ENCODE assay signal across 16 cellular contexts in the genomic region with DNA sequence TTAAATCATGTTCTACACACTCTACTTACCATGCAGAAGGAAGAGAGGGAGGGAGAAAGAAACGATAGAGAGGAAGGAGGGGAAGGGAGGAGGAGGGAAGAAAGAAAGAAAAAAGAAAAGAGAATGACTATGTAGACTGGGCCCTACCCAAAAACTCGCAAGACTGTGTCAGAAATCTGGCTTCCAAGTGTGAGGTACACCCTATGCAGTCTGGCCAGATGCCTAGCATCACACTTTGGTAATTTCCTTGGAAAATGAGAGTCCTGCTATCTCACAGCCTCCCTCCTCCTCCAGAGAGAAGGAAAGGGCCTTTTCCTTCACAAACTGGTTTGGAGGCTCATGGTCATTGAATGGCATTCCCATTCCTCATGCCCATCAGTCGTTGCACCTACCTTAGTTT.
DNase-seq lines count a peak whose midpoint lies in the region; ATAC-seq and TF ChIP-seq lines count a peak whose summit lies in the region.
"Had no signal": no experiment of that assay in that cellular context is flagged by ENCODE, and none has a peak within 500 bp of the region (broad histone marks: within the 10 kb centered on the region; RNA-seq: fewer than 3 reads in every experiment).

No MANE protein-coding gene starts in this region.

- CTCF ChIA-PET in IMR-90 (lab: Yijun Ruan, JAX), result no interaction called here
- CTCF ChIA-PET in activated CD8-positive, alpha-beta memory T cell treated with anti-CD3 and anti-CD28 coated beads, Interleukin-2, amount 10 ng/mL, durations not matched to agents 7 days and 5 days (lab: Charles Lee), result no interaction called here

- H3K4ac ChIP-seq in IMR-90 (ENCODE audit: low read depth, low read length), result no peak overlapping the region; the same call in 1 of the 2 replicates

- H2BK20ac ChIP-seq in IMR-90 (ENCODE audit: low read depth, low read length), result no peak overlapping the region

- no peaks in the 10 kb centered on the region for H4K20me1 ChIP-seq in IMR-90 (ENCODE audit: insufficient read depth, low read length)
- H4K20me1 ChIP-seq: BLaER1 treated with 17β-estradiol and CSF1 and Interleukin-3, amounts not matched to agents 10 nM and 100 nM had no signal

- no peaks in the 10 kb centered on the region for H3K9me3 Mint-ChIP-seq in activated CD8-positive, alpha-beta memory T cell treated with anti-CD3 and anti-CD28 coated beads, Interleukin-2, amount 10 ng/mL, durations not matched to agents 7 days and 5 days (ENCODE audit: low read depth)
- H3K9me3 Mint-ChIP-seq: CD8-positive, alpha-beta memory T cell had no signal

- 48 to 70% (median 57%) methylated on average over 3 of the region's 3 CpGs for WGBS in heart left ventricle, 4 donors
- no CpG with 5 or more reads among the region's 3 CpGs for WGBS in IMR-90 (ENCODE audit: extremely low coverage in 2 of 2, insufficient read length in 1 of 2), 2 experiments

- H3K79me1 ChIP-seq in IMR-90 (ENCODE audit: low read depth in 1 of 2, low read length in 2 of 2), result no peaks in the 10 kb centered on the region; a peak in 1 of 4 replicates

- H3K9me3 ChIP-seq in heart left ventricle, result no peaks in the 10 kb centered on the region
- H3K9me3 ChIP-seq in IMR-90 (ENCODE audit: control insufficient read depth, insufficient read depth, low read length), result no peaks in the 10 kb centered on the region
- H3K9me3 ChIP-seq: HAP-1 had no signal

- POLR2A ChIA-PET in IMR-90 (lab: Charles Lee; ENCODE audit: unreplicated experiment), result no interaction called here

- no peak overlapping the region for H2BK15ac ChIP-seq in IMR-90 (ENCODE audit: low read depth, low read length)

- H3K23ac ChIP-seq in IMR-90 (ENCODE audit: low read depth, low read length), result 0 out of 2 replicates have a peak overlapping the region, but pooled peaks have one; percentile 33

- ATAC-seq in heart left ventricle, result peak in 3 of 4 donors; percentile 52 to 62 (median 57)
- ATAC-seq in Right ventricle myocardium superior (ENCODE audit: poor library complexity), result no peak
- no peak for ATAC-seq in IMR-90 (ENCODE audit: low read depth)
- ATAC-seq in activated CD8-positive, alpha-beta memory T cell treated with anti-CD3 and anti-CD28 coated beads, Interleukin-2, amount 10 ng/mL, durations not matched to agents 7 days and 5 days, result no peak
- ATAC-seq: GM12878 had no signal

- no peak overlapping the region for H2BK5ac ChIP-seq in IMR-90 (ENCODE audit: low read depth, low read length, poor library complexity, severe bottlenecking)

- H2BK120ac ChIP-seq in IMR-90 (ENCODE audit: low read depth, low read length), result no peak overlapping the region

- DNase-seq in heart left ventricle, result no peak
- DNase-seq in Right ventricle myocardium superior, result no peak
- no peak for DNase-seq in IMR-90
- peak; percentile 70 for DNase-seq in fibroblast of the aortic adventitia (ENCODE audit: low read depth)
- peak; percentile 16 for DNase-seq in middle frontal gyrus (ENCODE audit: extremely low spot score, low spot score)
- DNase-seq in superior temporal gyrus (ENCODE audit: extremely low spot score), result no peak
- no peak for DNase-seq in activated CD8-positive, alpha-beta memory T cell treated with anti-CD3 and anti-CD28 coated beads, Interleukin-2, amount 10 ng/mL, durations not matched to agents 7 days and 5 days
- DNase-seq: CD4-positive, CD25-positive, alpha-beta regulatory T cell; CD8-positive, alpha-beta memory T cell; COR-L47; DND-41; EL had no signal

- no peak overlapping the region for H4K91ac ChIP-seq in IMR-90 (ENCODE audit: insufficient read depth, low read depth, low read length)

- H3K4me1 Mint-ChIP-seq in activated CD8-positive, alpha-beta memory T cell treated with anti-CD3 and anti-CD28 coated beads, Interleukin-2, amount 10 ng/mL, durations not matched to agents 7 days and 5 days, result peaks cover 39% of the 10 kb centered on the region
- H3K4me1 Mint-ChIP-seq: B cell had no signal

- H3K27me3 ChIP-seq in heart left ventricle (no peaks in the 10 kb centered on the region), IMR-90 (ENCODE audit: control insufficient read depth, insufficient read depth, low read length) (no peaks in the 10 kb centered on the region)
- H3K27me3 ChIP-seq: BLaER1 treated with 17β-estradiol and CSF1 and Interleukin-3, amounts not matched to agents 10 nM and 100 nM had no signal

- no peak overlapping the region for H2AFZ ChIP-seq in IMR-90 (replicated peaks; ENCODE audit: low read length, poor library complexity)

- H3K9ac ChIP-seq in IMR-90 (ENCODE audit: low read depth, low read length), result no peak overlapping the region
- H3K9ac ChIP-seq: BLaER1 treated with 17β-estradiol and CSF1 and Interleukin-3, amounts not matched to agents 10 nM and 100 nM had no signal

- peaks cover 0 to 15% (median 1%) of the 10 kb centered on the region in 12 donors for H3K4me1 ChIP-seq in heart left ventricle
- peaks cover 10% of the 10 kb centered on the region for H3K4me1 ChIP-seq in IMR-90 (ENCODE audit: control insufficient read depth, insufficient read depth, low read length)
- H3K4me1 ChIP-seq: HAP-1 had no signal

- H3K4me2 ChIP-seq in IMR-90 (ENCODE audit: low read depth, low read length), result no peak overlapping the region
- H3K4me2 ChIP-seq: BLaER1 treated with 17β-estradiol and CSF1 and Interleukin-3, amounts not matched to agents 10 nM and 100 nM had no signal

- TF ChIP-seq POLR2A in heart left ventricle (IDR thresholded peaks at IDR 0.05), result no peak
- no peak for TF ChIP-seq POLR2A in IMR-90 (IDR thresholded peaks at IDR 0.05; ENCODE audit: low read depth, low read length)

- TF ChIP-seq CTCF in heart left ventricle (IDR thresholded peaks at IDR 0.05) (no peak), IMR-90 (conservative IDR thresholded peaks at IDR 0.05; ENCODE audit: low read depth, low read length) (no peak), fibroblast of the aortic adventitia (IDR thresholded peaks at IDR 0.05; ENCODE audit: insufficient read depth, low read length) (no peak)

- H3K4me3 Mint-ChIP-seq in activated CD8-positive, alpha-beta memory T cell treated with anti-CD3 and anti-CD28 coated beads, Interleukin-2, amount 10 ng/mL, durations not matched to agents 7 days and 5 days, result no peak overlapping the region
- H3K4me3 Mint-ChIP-seq: B cell; CD4-positive, CD25-positive, alpha-beta regulatory T cell; CD8-positive, alpha-beta memory T cell had no signal

- peaks cover 19% of the 10 kb centered on the region for H3K36me3 Mint-ChIP-seq in activated CD8-positive, alpha-beta memory T cell treated with anti-CD3 and anti-CD28 coated beads, Interleukin-2, amount 10 ng/mL, durations not matched to agents 7 days and 5 days
- H3K36me3 Mint-ChIP-seq: CD4-positive, CD25-positive, alpha-beta regulatory T cell had no signal

- H4K5ac ChIP-seq in IMR-90 (ENCODE audit: low read depth, low read length), result no peak overlapping the region

- no peaks in the 10 kb centered on the region for H3K27me3 Mint-ChIP-seq in activated CD8-positive, alpha-beta memory T cell treated with anti-CD3 and anti-CD28 coated beads, Interleukin-2, amount 10 ng/mL, durations not matched to agents 7 days and 5 days
- H3K27me3 Mint-ChIP-seq: B cell; CD8-positive, alpha-beta memory T cell had no signal

- H4K8ac ChIP-seq in IMR-90 (ENCODE audit: low read depth in 2 of 2, low read length in 2 of 2), result no peak overlapping the region

- H3K14ac ChIP-seq in IMR-90 (replicated peaks; ENCODE audit: low read depth, low read length), result no peak overlapping the region

- intact Hi-C loops in heart left ventricle (cut with DNase I) (no loop called here), Right ventricle myocardium superior (cut with DNase I) (no loop called here), IMR-90 (cut with micrococcal nuclease) (no loop called here)

- no peaks in the 10 kb centered on the region for H3K36me3 ChIP-seq in heart left ventricle
- H3K36me3 ChIP-seq in IMR-90 (ENCODE audit: control insufficient read depth, insufficient read depth, low read length), result no peaks in the 10 kb centered on the region
- H3K36me3 ChIP-seq: BLaER1 treated with 17β-estradiol and CSF1 and Interleukin-3, amounts not matched to agents 10 nM and 100 nM; HAP-1 had no signal

- no peak for TF ChIP-seq RAD21 in IMR-90 (IDR thresholded peaks at IDR 0.05; ENCODE audit: low read length)

- no peak overlapping the region for H3K27ac Mint-ChIP-seq in activated CD8-positive, alpha-beta memory T cell treated with anti-CD3 and anti-CD28 coated beads, Interleukin-2, amount 10 ng/mL, durations not matched to agents 7 days and 5 days
- H3K27ac Mint-ChIP-seq: B cell had no signal

- H3K18ac ChIP-seq in IMR-90 (ENCODE audit: low read depth, low read length), result no peak overlapping the region

- no TSS peak for BruUV-seq in IMR-90 (replicated peaks; lab: Mats Ljungman, UMichigan)

- dilution Hi-C loops in IMR-90 (cut with HindIII; ENCODE audit: low sequenced_read_pairs, unreplicated experiment), result no loop called here

- H2AK9ac ChIP-seq in IMR-90 (replicated peaks; ENCODE audit: low read depth, low read length, poor library complexity), result no peak overlapping the region

- H3K27ac ChIP-seq in heart left ventricle, result no peak overlapping the region
- H3K27ac ChIP-seq in IMR-90 (ENCODE audit: insufficient read depth, low read length), result no peak overlapping the region
- H3K27ac ChIP-seq: BLaER1 treated with 17β-estradiol and CSF1 and Interleukin-3, amounts not matched to agents 10 nM and 100 nM had no signal

- in situ Hi-C loops in IMR-90 (cut with MboI; ENCODE audit: low sequenced_read_pairs), result no loop called here

- H3K9me1 ChIP-seq in IMR-90 (ENCODE audit: insufficient read depth, low read length), result peaks cover 14% of the 10 kb centered on the region

- H3K56ac ChIP-seq in IMR-90 (ENCODE audit: extremely low read depth, insufficient read depth, low read length), result no peak overlapping the region

- no peak overlapping the region for H2AK5ac ChIP-seq in IMR-90 (ENCODE audit: low read depth, low read length)

- H3K4me3 ChIP-seq in heart left ventricle, result no peak overlapping the region
- no peak overlapping the region for H3K4me3 ChIP-seq in IMR-90 (ENCODE audit: insufficient read depth, low read depth, low read length)
- no peak overlapping the region for H3K4me3 ChIP-seq in fibroblast of the aortic adventitia (ENCODE audit: low read depth, low read length)
- H3K4me3 ChIP-seq: BLaER1 treated with 17β-estradiol and CSF1 and Interleukin-3, amounts not matched to agents 10 nM and 100 nM; GM12878; HAP-1 had no signal

TF ChIP-seq in IMR-90, 13 proteins besides CTCF, POLR2A, EP300 and RAD21 (continues in another document):
- TF ChIP-seq MAFK (IDR thresholded peaks at IDR 0.05; ENCODE audit: low read depth, low read length) (no peak), NFE2L2 (IDR thresholded peaks at IDR 0.05; ENCODE audit: low read depth, low read length) (no peak), RCOR1 (IDR thresholded peaks at IDR 0.05; ENCODE audit: insufficient replicate concordance, low read length) (no peak), MAZ (IDR thresholded peaks at IDR 0.05; ENCODE audit: borderline replicate concordance, low read depth, low read length) (no peak), CHD1 (IDR thresholded peaks at IDR 0.05; ENCODE audit: low read depth, low read length) (no peak)

Comparison
In these comparisons a context has a peak if more than half of its experiments do, and no peak if none do; other contexts are left out.
1. ATAC-seq: peak in heart left ventricle (3 of 4); none in Right ventricle myocardium superior (single experiment), IMR-90 (single experiment) and activated CD8-positive, alpha-beta memory T cell treated with anti-CD3 and anti-CD28 coated beads, Interleukin-2, amount 10 ng/mL, durations not matched to agents 7 days and 5 days (single experiment).
2. DNase-seq: peak in fibroblast of the aortic adventitia (single experiment) and middle frontal gyrus (single experiment); none in heart left ventricle (0 of 5), Right ventricle myocardium superior (single experiment), IMR-90 (single experiment), superior temporal gyrus (single experiment) and activated CD8-positive, alpha-beta memory T cell treated with anti-CD3 and anti-CD28 coated beads, Interleukin-2, amount 10 ng/mL, durations not matched to agents 7 days and 5 days (single experiment).